In genomic region chr3:194069421-194070219, GRCh38 we compare ENCODE assay signal across 8 cellular contexts.
DNase-seq lines count a peak whose midpoint lies in the region; ATAC-seq, FAIRE-seq and TF ChIP-seq lines count a peak whose summit lies in the region.

No MANE protein-coding gene starts in this region.

- H3K4me3 ChIP-seq in pancreas, result no peak overlapping the region
- H3K4me3 ChIP-seq in left lung, result no peak overlapping the region

- no peak for ATAC-seq in central memory CD8-positive, alpha-beta T cell (replicated peaks; ENCODE audit: extremely low read depth, poor library complexity, severe bottlenecking)
- ATAC-seq in pancreas (peak in 3 of 4 donors; percentile 2 to 14 (median 9)), left lung (no peak), HG02610 (IDR thresholded peaks at IDR 0.05; ENCODE audit: unreplicated experiment) (no peak), HG02981 (IDR thresholded peaks at IDR 0.05; ENCODE audit: unreplicated experiment) (no peak)

- H3K4me3 Mint-ChIP-seq in central memory CD8-positive, alpha-beta T cell, result peak overlapping the region; percentile 73

- 65 to 70% methylated on average over 12 of the region's 12 CpGs for WGBS in pancreas, 2 donors

- peak; percentile 48 for DNase-seq in ELR (ENCODE audit: low read depth)
- peak; percentile 15 for DNase-seq in NOMO-1 treated with dmso at 0.1 percent for 144 hours (lab: John Stamatoyannopoulos, UW; ENCODE audit: unreplicated experiment)
- no peak for DNase-seq in central memory CD8-positive, alpha-beta T cell (ENCODE audit: low spot score in 2 of 2)
- peak in 2 of 6 donors; percentile 18 to 34 for DNase-seq in pancreas
- no peak for DNase-seq in left lung
- DNase-seq in NCI-H1048 (lab: John Stamatoyannopoulos, UW), result no peak

- H3K36me3 Mint-ChIP-seq in central memory CD8-positive, alpha-beta T cell (ENCODE audit: insufficient read depth), result peaks cover 3% of the 10 kb centered on the region

- H3K27ac Mint-ChIP-seq in central memory CD8-positive, alpha-beta T cell (ENCODE audit: low read depth), result no peak overlapping the region

- intact Hi-C loops in pancreas (cut with DNase I) (loop anchor here in 1 of 3 donors (10.0 kb wide), 2 partner anchors 65 to 245 kb away; partner anchors contain the start of gene HES1), left lung (cut with DNase I) (no loop called here)

- H3K9me3 Mint-ChIP-seq in central memory CD8-positive, alpha-beta T cell, result no peaks in the 10 kb centered on the region

- H3K9me3 ChIP-seq in pancreas (no peaks in the 10 kb centered on the region), left lung (no peaks in the 10 kb centered on the region)

- no peak for TF ChIP-seq CTCF in pancreas (IDR thresholded peaks at IDR 0.05)
- TF ChIP-seq CTCF in left lung (IDR thresholded peaks at IDR 0.05), result no peak

- H3K27me3 ChIP-seq in pancreas, result no peaks in the 10 kb centered on the region
- peaks cover 0 to 27% of the 10 kb centered on the region in 2 donors for H3K27me3 ChIP-seq in left lung

- no peaks in the 10 kb centered on the region for H3K4me1 Mint-ChIP-seq in central memory CD8-positive, alpha-beta T cell

- no peak for FAIRE-seq in pancreas (lab: Jason Lieb, UNC)

- peaks cover 13 to 16% (median 15%) of the 10 kb centered on the region in 3 donors for H3K4me1 ChIP-seq in pancreas
- peaks cover 4 to 34% of the 10 kb centered on the region in 2 donors for H3K4me1 ChIP-seq in left lung

- peak overlapping the region; percentile 89 to 99 (median 94) for H3K27ac ChIP-seq in pancreas
- peak overlapping the region in 1 of 2 donors; percentile 79 for H3K27ac ChIP-seq in left lung

- no peaks in the 10 kb centered on the region for H3K36me3 ChIP-seq in pancreas
- H3K36me3 ChIP-seq in left lung, result no peaks in the 10 kb centered on the region

- peaks cover 61% of the 10 kb centered on the region for H3K27me3 Mint-ChIP-seq in central memory CD8-positive, alpha-beta T cell

Comparison
In these comparisons a context has a peak if more than half of its experiments do, and no peak if none do; other contexts are left out.
1. DNase-seq: peak in ELR (single experiment) and NOMO-1 treated with dmso at 0.1 percent for 144 hours (single experiment); none in central memory CD8-positive, alpha-beta T cell (0 of 2), left lung (0 of 2) and NCI-H1048 (single experiment).
2. ATAC-seq: peak in pancreas (3 of 4); none in central memory CD8-positive, alpha-beta T cell (single experiment), left lung (single experiment), HG02610 (single experiment) and HG02981 (single experiment).